In the genomic region with DNA sequence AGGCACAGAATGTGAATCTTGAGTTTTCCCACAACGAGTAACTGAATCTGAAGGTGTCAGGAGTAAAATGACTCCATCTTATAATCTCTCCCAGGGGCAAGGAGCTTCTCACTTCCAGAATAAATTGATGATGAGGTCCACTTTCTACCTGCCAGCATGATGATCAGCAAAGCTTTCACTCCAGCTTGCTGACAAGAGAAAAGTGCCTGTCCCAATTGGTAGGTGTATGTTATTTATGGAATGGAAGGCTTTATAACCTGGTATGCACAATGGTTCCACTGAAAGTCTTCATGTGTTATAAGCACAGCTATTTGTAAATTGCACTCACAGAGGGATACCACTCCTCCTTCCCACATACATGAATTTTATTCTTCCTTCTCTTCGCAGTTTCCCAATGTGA, we compare ENCODE assay signal across 7 cellular contexts.
"Had no signal": no experiment of that assay in that cellular context is flagged by ENCODE, and none has a peak within 500 bp of the region (broad histone marks: within the 10 kb centered on the region; RNA-seq: fewer than 3 reads in every experiment).

No MANE protein-coding gene starts in this region.

- DNase-seq: GOT3, H9, HCEC 1CT, IMR-90, KG1 had no signal

- FAIRE-seq: HTR-8/SVneo, K562 had no signal

- ATAC-seq: K562 had no signal

- H3K4me3 ChIP-seq: K562 had no signal
